ENCODE assay signal across 9 cellular contexts in genomic region chr19:934865-935422, GRCh38. TPM values are rescaled to one million over a fixed set of nuclear protein-coding genes. Genes with fewer than 3 reads are reported as not detected.
A peak's percentile ranks its signal among the peaks of the same experiment; 100 is the strongest.
DNase-seq lines count a peak whose midpoint lies in the region; TF ChIP-seq lines count a peak whose summit lies in the region.
"Had no signal": no experiment of that assay in that cellular context is flagged by ENCODE, and none has a peak within 500 bp of the region (broad histone marks: within the 10 kb centered on the region; RNA-seq: fewer than 3 reads in every experiment).

No MANE protein-coding gene starts in this region.

- intact Hi-C loops in Calu3 (cut with micrococcal nuclease; ENCODE audit: unreplicated experiment) (no loop called here), posterior vena cava (cut with DNase I) (no loop called here)

- CTCF ChIA-PET in Calu3 (lab: Charles Lee), result no interaction called here

- H3K9me3 Mint-ChIP-seq in Calu3 (ENCODE audit: low read depth, unreplicated experiment), result no peaks in the 10 kb centered on the region
- H3K9me3 Mint-ChIP-seq: activated naive CD8-positive, alpha-beta T cell treated with anti-CD3 and anti-CD28 coated beads, Interleukin-2, amount 50 U/mL, for 24 hours had no signal

- H3K4me3 Mint-ChIP-seq in Calu3 (ENCODE audit: low read depth, unreplicated experiment), result no peak overlapping the region
- H3K4me3 Mint-ChIP-seq: activated naive CD8-positive, alpha-beta T cell treated with anti-CD3 and anti-CD28 coated beads, Interleukin-2, amount 50 U/mL, for 24 hours had no signal

- DNase-seq in Calu3, result peak; percentile 86
- DNase-seq in SHP77 treated with DMSO at 0.1 percent for 48 hours (lab: John Stamatoyannopoulos, UW), result peak; percentile 77
- peak; percentile 34 for DNase-seq in glomerular endothelial cell (ENCODE audit: extremely low read depth, low read depth, low spot score)
- peak; percentile 95 for DNase-seq in posterior vena cava (ENCODE audit: low spot score)
- DNase-seq in effector CD4-positive, alpha-beta T cell, result no peak
- no peak for DNase-seq in NOMO-1 treated with DMSO at 0.1 percent for 48 hours (lab: John Stamatoyannopoulos, UW; ENCODE audit: unreplicated experiment)
- no peak for DNase-seq in DMS79 (lab: John Stamatoyannopoulos, UW)
- no peak for DNase-seq in stimulated activated CD4-positive, alpha-beta T cell treated with anti-CD3 and anti-CD28 coated beads, Interleukin-4, amount 100 ng/mL, for 1 hour
- DNase-seq: activated naive CD8-positive, alpha-beta T cell treated with anti-CD3 and anti-CD28 coated beads, Interleukin-2, amount 50 U/mL, for 24 hours had no signal

- peaks cover 25% of the 10 kb centered on the region for H3K27me3 Mint-ChIP-seq in Calu3 (ENCODE audit: unreplicated experiment)

- no peak for TF ChIP-seq CTCF in Calu3 (IDR thresholded peaks at IDR 0.05; ENCODE audit: unreplicated experiment)

- BruUV-seq in Calu3 (replicated peaks; lab: Mats Ljungman, UMichigan), result no TSS peak

- H3K27ac Mint-ChIP-seq in Calu3 (ENCODE audit: unreplicated experiment), result no peak overlapping the region
- H3K27ac Mint-ChIP-seq: activated naive CD8-positive, alpha-beta T cell treated with anti-CD3 and anti-CD28 coated beads, Interleukin-2, amount 50 U/mL, for 24 hours had no signal

- peaks cover 6% of the 10 kb centered on the region for H3K36me3 Mint-ChIP-seq in Calu3 (ENCODE audit: insufficient read depth, unreplicated experiment)

- H3K4me1 Mint-ChIP-seq in Calu3 (ENCODE audit: low read depth, unreplicated experiment), result peaks cover 2% of the 10 kb centered on the region

RNA-seq across cellular contexts. Expression of gene ARID3A, which starts 9.1 kb away (rescaled TPM):
- total RNA-seq in Calu3 (2022) (0.85 and 1.6 TPM in 2 replicates), glomerular endothelial cell (14.2 and 14.7 TPM in 2 replicates), posterior vena cava (1 to 10 TPM; 6.3 to 10.0 TPM)

RNA-seq across cellular contexts. Expression of gene KISS1R, which starts 17.8 kb away (rescaled TPM):
- not detected in 2 replicates for total RNA-seq in Calu3 (2022)
- total RNA-seq in glomerular endothelial cell, result 0.12 TPM in 1 of 2 replicates, not detected in the other
- not detected for total RNA-seq in posterior vena cava

RNA-seq across cellular contexts. Expression of gene R3HDM4, which starts 21.9 kb away (rescaled TPM):
- total RNA-seq in Calu3 (2022), result 54.0 and 55.5 TPM in 2 replicates
- total RNA-seq in glomerular endothelial cell, result 63.2 and 75.7 TPM in 2 replicates
- total RNA-seq in posterior vena cava, result 10 to 100 TPM; 36.2 to 41.5 TPM

RNA-seq across cellular contexts. Expression of gene RNU6-9, which starts 41.7 kb away (rescaled TPM):
- total RNA-seq in Calu3 (2022) (not detected in 2 replicates), glomerular endothelial cell (not detected in 2 replicates), posterior vena cava (not detected)

RNA-seq across cellular contexts. Expression of gene MED16, which starts 42.0 kb away (rescaled TPM):
- total RNA-seq in Calu3 (2022), result 21.4 and 22.4 TPM in 2 replicates
- total RNA-seq in glomerular endothelial cell, result 48.2 and 57.1 TPM in 2 replicates
- 10 to 100 TPM; 29.4 to 33.6 TPM for total RNA-seq in posterior vena cava

Comparison
In these comparisons a context has a peak if more than half of its experiments do, and no peak if none do; other contexts are left out.
1. DNase-seq: peak in Calu3 (single experiment), SHP77 treated with DMSO at 0.1 percent for 48 hours (single experiment), glomerular endothelial cell (single experiment) and posterior vena cava (single experiment); none in effector CD4-positive, alpha-beta T cell (single experiment), NOMO-1 treated with DMSO at 0.1 percent for 48 hours (single experiment), DMS79 (single experiment) and stimulated activated CD4-positive, alpha-beta T cell treated with anti-CD3 and anti-CD28 coated beads, Interleukin-4, amount 100 ng/mL, for 1 hour (single experiment).